In genomic region chr20:41524980-41525613, GRCh38 we compare ENCODE assay signal across 8 cellular contexts.
A peak's percentile ranks its signal among the peaks of the same experiment; 100 is the strongest.
DNase-seq lines count a peak whose midpoint lies in the region; ATAC-seq and TF ChIP-seq lines count a peak whose summit lies in the region.

No MANE protein-coding gene starts in this region.

- H3K36me3 Mint-ChIP-seq in T-helper 17 cell (ENCODE audit: low read depth) (peaks cover 8% of the 10 kb centered on the region), progenitor cell of endocrine pancreas (ENCODE audit: insufficient read depth) (peaks cover 5% of the 10 kb centered on the region)
- peaks cover 16% of the 10 kb centered on the region for H3K36me3 Mint-ChIP-seq in activated CD4-positive, alpha-beta memory T cell treated with anti-CD3 and anti-CD28 coated beads for 36 hours

- POLR2A ChIA-PET in activated CD4-positive, alpha-beta memory T cell treated with anti-CD3 and anti-CD28 coated beads for 36 hours (lab: Charles Lee): no interaction called here

- CTCF ChIA-PET in activated CD4-positive, alpha-beta memory T cell treated with anti-CD3 and anti-CD28 coated beads for 36 hours (lab: Charles Lee): no interaction called here

- H3K27ac Mint-ChIP-seq in T-helper 17 cell (peak overlapping the region; percentile 39), progenitor cell of endocrine pancreas (peak overlapping the region; percentile 33)
- H3K27ac Mint-ChIP-seq in activated CD4-positive, alpha-beta memory T cell treated with anti-CD3 and anti-CD28 coated beads for 36 hours: no peak overlapping the region

- TF ChIP-seq CTCF in progenitor cell of endocrine pancreas (IDR thresholded peaks at IDR 0.05; ENCODE audit: unreplicated experiment): no peak

- H3K4me1 Mint-ChIP-seq in T-helper 17 cell (peaks cover 34% of the 10 kb centered on the region), progenitor cell of endocrine pancreas (ENCODE audit: low read depth) (peaks cover 6% of the 10 kb centered on the region)
- H3K4me1 Mint-ChIP-seq in activated CD4-positive, alpha-beta memory T cell treated with anti-CD3 and anti-CD28 coated beads for 36 hours (ENCODE audit: low read depth): peaks cover 25% of the 10 kb centered on the region

- intact Hi-C loops in Right ventricle myocardium superior (cut with DNase I): no loop called here
- intact Hi-C loops in activated CD4-positive, alpha-beta memory T cell treated with anti-CD3 and anti-CD28 coated beads for 36 hours (cut with micrococcal nuclease): no loop called here

- H3K4me3 Mint-ChIP-seq in T-helper 17 cell (no peak overlapping the region), progenitor cell of endocrine pancreas (ENCODE audit: low read depth) (no peak overlapping the region)
- H3K4me3 Mint-ChIP-seq in activated CD4-positive, alpha-beta memory T cell treated with anti-CD3 and anti-CD28 coated beads for 36 hours: no peak overlapping the region

- no peaks in the 10 kb centered on the region for H3K9me3 ChIP-seq in T-helper 17 cell (ENCODE audit: control insufficient read depth, low read length, poor library complexity, severe bottlenecking)

- no peak for ATAC-seq in T-helper 17 cell
- ATAC-seq in Right ventricle myocardium superior (ENCODE audit: poor library complexity): peak; percentile 96
- no peak for ATAC-seq in GM19455 (IDR thresholded peaks at IDR 0.05; ENCODE audit: unreplicated experiment)

- H3K9me3 Mint-ChIP-seq in progenitor cell of endocrine pancreas (ENCODE audit: low read depth): no peaks in the 10 kb centered on the region
- no peaks in the 10 kb centered on the region for H3K9me3 Mint-ChIP-seq in activated CD4-positive, alpha-beta memory T cell treated with anti-CD3 and anti-CD28 coated beads for 36 hours

- H3K27me3 Mint-ChIP-seq in T-helper 17 cell (no peaks in the 10 kb centered on the region), progenitor cell of endocrine pancreas (no peaks in the 10 kb centered on the region)
- H3K27me3 Mint-ChIP-seq in activated CD4-positive, alpha-beta memory T cell treated with anti-CD3 and anti-CD28 coated beads for 36 hours: no peaks in the 10 kb centered on the region

- peak; percentile 12 for DNase-seq in DMS153 treated with DMSO at 0.1 percent for 48 hours (lab: John Stamatoyannopoulos, UW; ENCODE audit: unreplicated experiment)
- DNase-seq in T-helper 17 cell: no peak
- DNase-seq in Right ventricle myocardium superior: peak; percentile 85
- DNase-seq in progenitor cell of endocrine pancreas (ENCODE audit: low spot score, unreplicated experiment): no peak
- DNase-seq in activated CD4-positive, alpha-beta memory T cell treated with anti-CD3 and anti-CD28 coated beads for 36 hours: no peak
- DNase-seq in MV-4-11 (lab: John Stamatoyannopoulos, UW): no peak
- no peak for DNase-seq in activated CD4-positive, alpha-beta T cell treated with anti-CD3 and anti-CD28 coated beads for 48 hours

Comparison
In these comparisons a context has a peak if more than half of its experiments do, and no peak if none do; other contexts are left out.
1. DNase-seq: peak in DMS153 treated with DMSO at 0.1 percent for 48 hours (single experiment) and Right ventricle myocardium superior (single experiment); none in T-helper 17 cell (0 of 3), progenitor cell of endocrine pancreas (single experiment), activated CD4-positive, alpha-beta memory T cell treated with anti-CD3 and anti-CD28 coated beads for 36 hours (single experiment), MV-4-11 (single experiment) and activated CD4-positive, alpha-beta T cell treated with anti-CD3 and anti-CD28 coated beads for 48 hours (single experiment).